1 cellular context compared by ENCODE assay signal in genomic region chr4:175298119-175298518, GRCh38.
TF ChIP-seq lines count a peak whose summit lies in the region.

No MANE protein-coding gene starts in this region.

TF ChIP-seq in IMR-90, 13 proteins besides CTCF, POLR2A, EP300 and RAD21:
- TF ChIP-seq FOS (IDR thresholded peaks at IDR 0.05; ENCODE audit: low read depth, low read length) (0 out of 2 replicates have a peak, but pooled peaks have one; percentile 3), CEBPB (IDR thresholded peaks at IDR 0.05; ENCODE audit: low read depth, low read length) (peak; percentile 73), ELK1 (IDR thresholded peaks at IDR 0.05; ENCODE audit: borderline replicate concordance, low read depth, low read length) (no peak)
